In the genomic region with DNA sequence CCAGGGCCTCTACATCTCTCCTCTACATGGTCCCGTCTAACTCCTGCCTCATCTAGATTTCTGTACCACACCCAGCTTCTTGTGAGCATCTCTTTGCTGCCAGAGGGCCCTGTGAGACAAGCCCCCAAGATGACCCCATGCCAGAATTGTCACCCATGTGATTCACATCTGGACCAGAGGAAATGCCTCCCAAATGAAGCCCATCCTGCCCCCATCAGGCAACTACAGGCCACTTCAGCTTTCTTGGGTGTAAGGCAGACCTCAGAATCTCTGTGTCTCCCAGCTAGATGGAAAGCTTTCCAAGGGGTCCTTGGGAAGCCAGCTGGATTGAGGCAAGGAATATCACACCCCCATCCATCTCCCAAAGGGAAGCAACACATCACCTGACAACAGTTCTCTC, we compare ENCODE assay signal across 1 cellular context.
TF ChIP-seq lines count a peak whose summit lies in the region.

No MANE protein-coding gene starts in this region.

TF ChIP-seq in GM23338, 12 proteins besides CTCF, POLR2A, EP300 and RAD21 (continued from another document):
- TF ChIP-seq, protein P1, sequence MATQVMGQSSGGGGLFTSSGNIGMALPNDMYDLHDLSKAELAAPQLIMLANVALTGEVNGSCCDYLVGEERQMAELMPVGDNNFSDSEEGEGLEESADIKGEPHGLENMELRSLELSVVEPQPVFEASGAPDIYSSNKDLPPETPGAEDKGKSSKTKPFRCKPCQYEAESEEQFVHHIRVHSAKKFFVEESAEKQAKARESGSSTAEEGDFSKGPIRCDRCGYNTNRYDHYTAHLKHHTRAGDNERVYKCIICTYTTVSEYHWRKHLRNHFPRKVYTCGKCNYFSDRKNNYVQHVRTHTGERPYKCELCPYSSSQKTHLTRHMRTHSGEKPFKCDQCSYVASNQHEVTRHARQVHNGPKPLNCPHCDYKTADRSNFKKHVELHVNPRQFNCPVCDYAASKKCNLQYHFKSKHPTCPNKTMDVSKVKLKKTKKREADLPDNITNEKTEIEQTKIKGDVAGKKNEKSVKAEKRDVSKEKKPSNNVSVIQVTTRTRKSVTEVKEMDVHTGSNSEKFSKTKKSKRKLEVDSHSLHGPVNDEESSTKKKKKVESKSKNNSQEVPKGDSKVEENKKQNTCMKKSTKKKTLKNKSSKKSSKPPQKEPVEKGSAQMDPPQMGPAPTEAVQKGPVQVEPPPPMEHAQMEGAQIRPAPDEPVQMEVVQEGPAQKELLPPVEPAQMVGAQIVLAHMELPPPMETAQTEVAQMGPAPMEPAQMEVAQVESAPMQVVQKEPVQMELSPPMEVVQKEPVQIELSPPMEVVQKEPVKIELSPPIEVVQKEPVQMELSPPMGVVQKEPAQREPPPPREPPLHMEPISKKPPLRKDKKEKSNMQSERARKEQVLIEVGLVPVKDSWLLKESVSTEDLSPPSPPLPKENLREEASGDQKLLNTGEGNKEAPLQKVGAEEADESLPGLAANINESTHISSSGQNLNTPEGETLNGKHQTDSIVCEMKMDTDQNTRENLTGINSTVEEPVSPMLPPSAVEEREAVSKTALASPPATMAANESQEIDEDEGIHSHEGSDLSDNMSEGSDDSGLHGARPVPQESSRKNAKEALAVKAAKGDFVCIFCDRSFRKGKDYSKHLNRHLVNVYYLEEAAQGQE (IDR thresholded peaks at IDR 0.05; ENCODE audit: unreplicated experiment): no peak
- TF ChIP-seq EZH2 (IDR thresholded peaks at IDR 0.05; ENCODE audit: low read depth, unreplicated experiment): no peak
- TF ChIP-seq, protein P2, sequence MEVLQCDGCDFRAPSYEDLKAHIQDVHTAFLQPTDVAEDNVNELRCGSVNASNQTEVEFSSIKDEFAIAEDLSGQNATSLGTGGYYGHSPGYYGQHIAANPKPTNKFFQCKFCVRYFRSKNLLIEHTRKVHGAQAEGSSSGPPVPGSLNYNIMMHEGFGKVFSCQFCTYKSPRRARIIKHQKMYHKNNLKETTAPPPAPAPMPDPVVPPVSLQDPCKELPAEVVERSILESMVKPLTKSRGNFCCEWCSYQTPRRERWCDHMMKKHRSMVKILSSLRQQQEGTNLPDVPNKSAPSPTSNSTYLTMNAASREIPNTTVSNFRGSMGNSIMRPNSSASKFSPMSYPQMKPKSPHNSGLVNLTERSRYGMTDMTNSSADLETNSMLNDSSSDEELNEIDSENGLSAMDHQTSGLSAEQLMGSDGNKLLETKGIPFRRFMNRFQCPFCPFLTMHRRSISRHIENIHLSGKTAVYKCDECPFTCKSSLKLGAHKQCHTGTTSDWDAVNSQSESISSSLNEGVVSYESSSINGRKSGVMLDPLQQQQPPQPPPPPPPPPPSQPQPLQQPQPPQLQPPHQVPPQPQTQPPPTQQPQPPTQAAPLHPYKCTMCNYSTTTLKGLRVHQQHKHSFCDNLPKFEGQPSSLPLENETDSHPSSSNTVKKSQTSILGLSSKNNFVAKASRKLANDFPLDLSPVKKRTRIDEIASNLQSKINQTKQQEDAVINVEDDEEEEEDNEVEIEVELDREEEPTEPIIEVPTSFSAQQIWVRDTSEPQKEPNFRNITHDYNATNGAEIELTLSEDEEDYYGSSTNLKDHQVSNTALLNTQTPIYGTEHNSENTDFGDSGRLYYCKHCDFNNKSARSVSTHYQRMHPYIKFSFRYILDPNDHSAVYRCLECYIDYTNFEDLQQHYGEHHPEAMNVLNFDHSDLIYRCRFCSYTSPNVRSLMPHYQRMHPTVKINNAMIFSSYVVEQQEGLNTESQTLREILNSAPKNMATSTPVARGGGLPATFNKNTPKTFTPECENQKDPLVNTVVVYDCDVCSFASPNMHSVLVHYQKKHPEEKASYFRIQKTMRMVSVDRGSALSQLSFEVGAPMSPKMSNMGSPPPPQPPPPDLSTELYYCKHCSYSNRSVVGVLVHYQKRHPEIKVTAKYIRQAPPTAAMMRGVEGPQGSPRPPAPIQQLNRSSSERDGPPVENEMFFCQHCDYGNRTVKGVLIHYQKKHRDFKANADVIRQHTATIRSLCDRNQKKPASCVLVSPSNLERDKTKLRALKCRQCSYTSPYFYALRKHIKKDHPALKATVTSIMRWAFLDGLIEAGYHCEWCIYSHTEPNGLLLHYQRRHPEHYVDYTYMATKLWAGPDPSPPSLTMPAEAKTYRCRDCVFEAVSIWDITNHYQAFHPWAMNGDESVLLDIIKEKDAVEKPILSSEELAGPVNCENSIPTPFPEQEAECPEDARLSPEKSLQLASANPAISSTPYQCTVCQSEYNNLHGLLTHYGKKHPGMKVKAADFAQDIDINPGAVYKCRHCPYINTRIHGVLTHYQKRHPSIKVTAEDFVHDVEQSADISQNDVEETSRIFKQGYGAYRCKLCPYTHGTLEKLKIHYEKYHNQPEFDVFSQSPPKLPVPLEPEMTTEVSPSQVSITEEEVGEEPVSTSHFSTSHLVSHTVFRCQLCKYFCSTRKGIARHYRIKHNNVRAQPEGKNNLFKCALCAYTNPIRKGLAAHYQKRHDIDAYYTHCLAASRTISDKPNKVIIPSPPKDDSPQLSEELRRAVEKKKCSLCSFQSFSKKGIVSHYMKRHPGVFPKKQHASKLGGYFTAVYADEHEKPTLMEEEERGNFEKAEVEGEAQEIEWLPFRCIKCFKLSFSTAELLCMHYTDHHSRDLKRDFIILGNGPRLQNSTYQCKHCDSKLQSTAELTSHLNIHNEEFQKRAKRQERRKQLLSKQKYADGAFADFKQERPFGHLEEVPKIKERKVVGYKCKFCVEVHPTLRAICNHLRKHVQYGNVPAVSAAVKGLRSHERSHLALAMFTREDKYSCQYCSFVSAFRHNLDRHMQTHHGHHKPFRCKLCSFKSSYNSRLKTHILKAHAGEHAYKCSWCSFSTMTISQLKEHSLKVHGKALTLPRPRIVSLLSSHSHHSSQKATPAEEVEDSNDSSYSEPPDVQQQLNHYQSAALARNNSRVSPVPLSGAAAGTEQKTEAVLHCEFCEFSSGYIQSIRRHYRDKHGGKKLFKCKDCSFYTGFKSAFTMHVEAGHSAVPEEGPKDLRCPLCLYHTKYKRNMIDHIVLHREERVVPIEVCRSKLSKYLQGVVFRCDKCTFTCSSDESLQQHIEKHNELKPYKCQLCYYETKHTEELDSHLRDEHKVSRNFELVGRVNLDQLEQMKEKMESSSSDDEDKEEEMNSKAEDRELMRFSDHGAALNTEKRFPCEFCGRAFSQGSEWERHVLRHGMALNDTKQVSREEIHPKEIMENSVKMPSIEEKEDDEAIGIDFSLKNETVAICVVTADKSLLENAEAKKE (CRISPR knock-in tag; IDR thresholded peaks at IDR 0.05): no peak
- no peak for TF ChIP-seq STAT1 (IDR thresholded peaks at IDR 0.05; ENCODE audit: unreplicated experiment)
- no peak for TF ChIP-seq ZNF331 (CRISPR knock-in tag; IDR thresholded peaks at IDR 0.05; ENCODE audit: low read depth)
- TF ChIP-seq CREB1 (CRISPR knock-in tag; IDR thresholded peaks at IDR 0.05; ENCODE audit: low read depth): no peak
- TF ChIP-seq JUNB (IDR thresholded peaks at IDR 0.05; ENCODE audit: unreplicated experiment): no peak
- TF ChIP-seq NANOG (IDR thresholded peaks at IDR 0.05; ENCODE audit: borderline replicate concordance): no peak
- no peak for TF ChIP-seq EZH2phosphoT487 (IDR thresholded peaks at IDR 0.05; ENCODE audit: unreplicated experiment)
- TF ChIP-seq ZNF114 (CRISPR knock-in tag; IDR thresholded peaks at IDR 0.05): no peak
TF ChIP-seq in GM23338: peak in this region for 0.
